In genomic region chr12:126483145-126484068, GRCh38 we compare ENCODE assay signal across 12 cellular contexts.
DNase-seq lines count a peak whose midpoint lies in the region; ATAC-seq and TF ChIP-seq lines count a peak whose summit lies in the region.
"Had no signal": no experiment of that assay in that cellular context is flagged by ENCODE, and none has a peak within 500 bp of the region (broad histone marks: within the 10 kb centered on the region; RNA-seq: fewer than 3 reads in every experiment).

No MANE protein-coding gene starts in this region.

- TF ChIP-seq EP300 in SK-N-SH (IDR thresholded peaks at IDR 0.05; ENCODE audit: borderline replicate concordance in 1 of 2, low read depth in 1 of 2, low read length in 1 of 2), result peak; percentile 57 to 87; a peak in 3 of 4 replicates

- no peaks in the 10 kb centered on the region for H3K9me3 ChIP-seq in SK-N-SH

- H3K4me3 Mint-ChIP-seq in activated T-cell treated with anti-CD3 and anti-CD28 coated beads, Interleukin-2, amount 50 U/mL, for 4 hours, result no peak overlapping the region

- no peak for ATAC-seq in GM21526 (IDR thresholded peaks at IDR 0.05; ENCODE audit: low FRiP score, unreplicated experiment)
- no peak for ATAC-seq in activated T-cell treated with anti-CD3 and anti-CD28 coated beads, Interleukin-2, amount 50 U/mL, for 4 hours

- no peaks in the 10 kb centered on the region for H3K9me2 ChIP-seq in SK-N-SH

- H4K20me1 ChIP-seq in SK-N-SH (ENCODE audit: insufficient read depth), result no peaks in the 10 kb centered on the region

- H3K4me3 ChIP-seq in SK-N-SH (ENCODE audit: low read depth in 2 of 2, low read length in 1 of 2) (no peak overlapping the region; a peak in 1 of 4 replicates), fibroblast of pulmonary artery (replicated peaks; ENCODE audit: low read depth, low read length) (peak overlapping the region; percentile 23), skeletal muscle cell (ENCODE audit: low read depth, low read length) (no peak overlapping the region)
- H3K4me3 ChIP-seq: lung had no signal

- H3K79me2 ChIP-seq in SK-N-SH (ENCODE audit: insufficient read depth), result no peaks in the 10 kb centered on the region

- H3K27me3 ChIP-seq in SK-N-SH (ENCODE audit: insufficient read depth), result no peaks in the 10 kb centered on the region

- peak; percentile 20 for DNase-seq in HPDE6-E6E7 (ENCODE audit: extremely low spot score)
- DNase-seq in SK-N-SH, result peak; percentile 36
- DNase-seq in fibroblast of pulmonary artery (ENCODE audit: low read depth), result peak; percentile 83
- peak; percentile 54 for DNase-seq in skeletal muscle cell (ENCODE audit: low read depth)
- DNase-seq in cerebellum (ENCODE audit: low spot score), result no peak
- DNase-seq in OCI-M1 (lab: John Stamatoyannopoulos, UW), result no peak
- DNase-seq in activated T-cell treated with anti-CD3 and anti-CD28 coated beads, Interleukin-2, amount 50 U/mL, for 4 hours, result no peak
- DNase-seq: glutamatergic neuron, KBM-7, SIG-M5 had no signal

- no peaks in the 10 kb centered on the region for H3K4me1 Mint-ChIP-seq in activated T-cell treated with anti-CD3 and anti-CD28 coated beads, Interleukin-2, amount 50 U/mL, for 4 hours (ENCODE audit: low read depth)

- POLR2A ChIA-PET in SK-N-SH (lab: Yijun Ruan, JAX), result no interaction called here

- peak overlapping the region; percentile 37; the same call in 1 of the 2 replicates for H2AFZ ChIP-seq in SK-N-SH (ENCODE audit: low read depth)

- H3F3A ChIP-seq in SK-N-SH (replicated peaks; ENCODE audit: insufficient read depth), result peaks cover 8% of the 10 kb centered on the region

- peaks cover 7 to 9% of the 10 kb centered on the region in 2 experiments for H3K4me1 ChIP-seq in SK-N-SH (ENCODE audit: control insufficient read depth in 1 of 2, insufficient read depth in 2 of 2, low read depth in 1 of 2, low read length in 1 of 2)

- WGBS in SK-N-SH (ENCODE audit: low lambda C conversion rate), result 25% methylated on average over 17 of the region's 17 CpGs

- peak; percentile 35 for TF ChIP-seq RAD21 in SK-N-SH (IDR thresholded peaks at IDR 0.05; ENCODE audit: low read length)

- TF ChIP-seq CTCF in SK-N-SH (IDR thresholded peaks at IDR 0.05) (no peak), fibroblast of pulmonary artery (IDR thresholded peaks at IDR 0.05; ENCODE audit: low read length, missing control alignments) (no peak)

- H3K36me3 ChIP-seq in SK-N-SH (replicated peaks in 1 of 2; ENCODE audit: control insufficient read depth in 1 of 2, insufficient read depth in 2 of 2, low read length in 1 of 2), result no peaks in the 10 kb centered on the region

- no peaks in the 10 kb centered on the region for H3K36me3 Mint-ChIP-seq in activated T-cell treated with anti-CD3 and anti-CD28 coated beads, Interleukin-2, amount 50 U/mL, for 4 hours (ENCODE audit: insufficient read depth)

- H3K27ac ChIP-seq in SK-N-SH (ENCODE audit: low read depth in 2 of 2, low read length in 1 of 2), result peak overlapping the region; percentile 73 to 90

- H3K9me3 Mint-ChIP-seq in activated T-cell treated with anti-CD3 and anti-CD28 coated beads, Interleukin-2, amount 50 U/mL, for 4 hours, result peaks cover 7% of the 10 kb centered on the region

- H3K4me2 ChIP-seq in SK-N-SH, result peak overlapping the region; percentile 47

- H3K27me3 Mint-ChIP-seq in activated T-cell treated with anti-CD3 and anti-CD28 coated beads, Interleukin-2, amount 50 U/mL, for 4 hours (ENCODE audit: low read depth), result no peaks in the 10 kb centered on the region

- H3K9ac ChIP-seq in SK-N-SH, result no peak overlapping the region

- CTCF ChIA-PET in SK-N-SH (lab: Yijun Ruan, JAX), result no interaction called here

TF ChIP-seq in SK-N-SH, 30 proteins besides CTCF, POLR2A, EP300 and RAD21:
- TF ChIP-seq FOSL2 (IDR thresholded peaks at IDR 0.05; ENCODE audit: borderline replicate concordance, low read depth) (peak; percentile 96), POLR2AphosphoS5 (IDR thresholded peaks at IDR 0.05; ENCODE audit: low read depth, low read length) (peak; percentile 47; the same call in 1 of the 2 replicates), REST (IDR thresholded peaks at IDR 0.05; ENCODE audit: low read depth, low read length) (no peak), TEAD4 (IDR thresholded peaks at IDR 0.05; ENCODE audit: borderline replicate concordance, insufficient read depth) (peak; percentile 48; the same call in 1 of the 2 replicates), TCF12 (IDR thresholded peaks at IDR 0.05) (peak; percentile 91), MXI1 (IDR thresholded peaks at IDR 0.05; ENCODE audit: low read depth, low read length) (peak; percentile 56; the same call in 1 of the 2 replicates), GATA2 (CRISPR knock-in tag; IDR thresholded peaks at IDR 0.05) (peak; percentile 58; the same call in 1 of the 2 replicates), FOXM1 (IDR thresholded peaks at IDR 0.05; ENCODE audit: low read depth) (no peak), RCOR1 (IDR thresholded peaks at IDR 0.05; ENCODE audit: low read length) (0 out of 2 replicates have a peak, but pooled peaks have one; percentile 33), CHD2 (IDR thresholded peaks at IDR 0.05; ENCODE audit: low read length, partially characterized antibody) (peak; percentile 58), PBX3 (IDR thresholded peaks at IDR 0.05) (peak; percentile 69), MEF2A (IDR thresholded peaks at IDR 0.05; ENCODE audit: borderline replicate concordance, low read depth) (no peak), SMC3 (IDR thresholded peaks at IDR 0.05; ENCODE audit: low read depth, low read length) (no peak), JUND (IDR thresholded peaks at IDR 0.05) (peak; percentile 94), NFIC (IDR thresholded peaks at IDR 0.05; ENCODE audit: borderline replicate concordance) (peak; percentile 25; the same call in 1 of the 2 replicates)
TF ChIP-seq in SK-N-SH: peak in this region for 11.

Comparison
In these comparisons a context has a peak if more than half of its experiments do, and no peak if none do; other contexts are left out.
1. DNase-seq: peak in HPDE6-E6E7 (single experiment), SK-N-SH (single experiment), fibroblast of pulmonary artery (single experiment) and skeletal muscle cell (single experiment); none in cerebellum (single experiment), OCI-M1 (single experiment) and activated T-cell treated with anti-CD3 and anti-CD28 coated beads, Interleukin-2, amount 50 U/mL, for 4 hours (single experiment).